1 cellular context compared by ENCODE assay signal in genomic region chr3:49173116-49173791, GRCh38.
TF ChIP-seq lines count a peak whose summit lies in the region.

No MANE protein-coding gene starts in this region.

TF ChIP-seq in HepG2, 621 proteins besides CTCF, POLR2A, EP300 and RAD21 (continued from another document):
- TF ChIP-seq MLXIP (CRISPR knock-in tag; IDR thresholded peaks at IDR 0.05; ENCODE audit: borderline replicate concordance), result no peak
- no peak for TF ChIP-seq GTF2F1 (IDR thresholded peaks at IDR 0.05; ENCODE audit: low read length)
- TF ChIP-seq HMGXB3 (CRISPR knock-in tag; IDR thresholded peaks at IDR 0.05; ENCODE audit: borderline replicate concordance), result no peak
- peak; percentile 48 for TF ChIP-seq SAP130 (CRISPR knock-in tag; IDR thresholded peaks at IDR 0.05; ENCODE audit: low read depth)
- TF ChIP-seq RFX3 (CRISPR knock-in tag; IDR thresholded peaks at IDR 0.05), result peak; percentile 71
- no peak for TF ChIP-seq ZNF547 (CRISPR knock-in tag; IDR thresholded peaks at IDR 0.05)
- TF ChIP-seq ZNF670 (CRISPR knock-in tag; IDR thresholded peaks at IDR 0.05; ENCODE audit: borderline replicate concordance), result no peak
- TF ChIP-seq HNRNPH1 (optimal IDR thresholded peaks at IDR 0.05; ENCODE audit: low read depth, low read length), result no peak
- TF ChIP-seq U2AF2 (IDR thresholded peaks at IDR 0.05; ENCODE audit: low read depth, low read length), result no peak
- TF ChIP-seq THAP8 (CRISPR knock-in tag; IDR thresholded peaks at IDR 0.05; ENCODE audit: borderline replicate concordance), result no peak
- no peak for TF ChIP-seq NR2F6 (IDR thresholded peaks at IDR 0.05)
- TF ChIP-seq NR2F6 (CRISPR knock-in tag; IDR thresholded peaks at IDR 0.05), result peak; percentile 6; the same call in 1 of the 2 replicates
- TF ChIP-seq ZNF362 (CRISPR knock-in tag; IDR thresholded peaks at IDR 0.05; ENCODE audit: borderline replicate concordance), result no peak
- no peak for TF ChIP-seq EHMT2 (IDR thresholded peaks at IDR 0.05; ENCODE audit: borderline replicate concordance, low read depth, low read length)
- no peak for TF ChIP-seq NCOA5 (CRISPR knock-in tag; IDR thresholded peaks at IDR 0.05)
- no peak for TF ChIP-seq ZBED4 (CRISPR knock-in tag; IDR thresholded peaks at IDR 0.05; ENCODE audit: borderline replicate concordance)
- TF ChIP-seq ZNF891 (CRISPR knock-in tag; IDR thresholded peaks at IDR 0.05), result no peak
- no peak for TF ChIP-seq ZNF552 (CRISPR knock-in tag; IDR thresholded peaks at IDR 0.05; ENCODE audit: borderline replicate concordance)
- no peak for TF ChIP-seq ZNF605 (CRISPR knock-in tag; IDR thresholded peaks at IDR 0.05)
- TF ChIP-seq HCFC1 (IDR thresholded peaks at IDR 0.05; ENCODE audit: low read depth, low read length), result no peak
- no peak for TF ChIP-seq PHF8 (CRISPR knock-in tag; IDR thresholded peaks at IDR 0.05)
- no peak for TF ChIP-seq HMGXB4 (CRISPR knock-in tag; IDR thresholded peaks at IDR 0.05; ENCODE audit: borderline replicate concordance in 1 of 2, low read depth in 1 of 2)
- TF ChIP-seq HOXA5 (CRISPR knock-in tag; IDR thresholded peaks at IDR 0.05), result no peak
- no peak for TF ChIP-seq JUND (CRISPR knock-in tag; IDR thresholded peaks at IDR 0.05)
- TF ChIP-seq DRAP1 (CRISPR knock-in tag; IDR thresholded peaks at IDR 0.05), result no peak
- no peak for TF ChIP-seq RFXAP (CRISPR knock-in tag; IDR thresholded peaks at IDR 0.05; ENCODE audit: borderline replicate concordance)
- no peak for TF ChIP-seq HNF4G (IDR thresholded peaks at IDR 0.05; ENCODE audit: borderline replicate concordance, low read depth, low read length)
- no peak for TF ChIP-seq HNF4G (CRISPR knock-in tag; IDR thresholded peaks at IDR 0.05; ENCODE audit: borderline replicate concordance, low read depth)
- TF ChIP-seq ZNF746 (CRISPR knock-in tag; IDR thresholded peaks at IDR 0.05), result no peak
